ENCODE assay signal across 7 cellular contexts in the genomic region with DNA sequence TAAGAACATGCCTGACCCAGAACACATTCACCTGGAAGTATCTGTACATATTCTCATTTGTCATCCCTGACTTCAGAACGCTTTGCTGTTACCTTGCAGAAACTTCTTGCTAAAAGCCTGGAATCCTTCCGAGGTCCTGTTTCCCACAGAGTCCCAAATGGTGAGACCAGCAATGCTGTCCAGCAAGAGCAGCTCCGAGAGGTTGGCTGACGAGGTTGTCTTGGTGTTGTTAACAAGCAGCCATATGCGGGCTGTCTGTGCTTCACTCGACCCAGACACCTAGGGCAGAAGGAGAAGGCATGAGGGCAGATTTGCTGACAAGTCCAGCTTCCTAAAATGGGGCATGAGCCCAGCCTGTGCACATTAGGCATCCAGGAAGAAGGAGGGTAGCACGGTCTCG. TPM values are rescaled to one million over a fixed set of nuclear protein-coding genes. Genes with fewer than 3 reads are reported as not detected.
"Had no signal": no experiment of that assay in that cellular context is flagged by ENCODE, and none has a peak within 500 bp of the region (broad histone marks: within the 10 kb centered on the region; RNA-seq: fewer than 3 reads in every experiment).

No MANE protein-coding gene starts in this region.

- H3K9me3 ChIP-seq: HAP-1 had no signal

- H3K36me3 ChIP-seq: HAP-1 had no signal

- H3K4me3 ChIP-seq: GM23248, HAP-1 had no signal

- ATAC-seq: HCT116 had no signal

- DNase-seq: GM23248, GOT3, H7, KBM-7 had no signal

- H3K4me1 ChIP-seq: HAP-1 had no signal

- H3K27ac ChIP-seq: GM23248 had no signal

RNA-seq across cellular contexts. Expression of gene EVC2, which starts 19.3 kb away (rescaled TPM):
- total RNA-seq: HT-29 had no signal

RNA-seq across cellular contexts. Expression of gene EVC, which starts 21.9 kb away (rescaled TPM):
- total RNA-seq: HT-29 had no signal
